In the genomic region with DNA sequence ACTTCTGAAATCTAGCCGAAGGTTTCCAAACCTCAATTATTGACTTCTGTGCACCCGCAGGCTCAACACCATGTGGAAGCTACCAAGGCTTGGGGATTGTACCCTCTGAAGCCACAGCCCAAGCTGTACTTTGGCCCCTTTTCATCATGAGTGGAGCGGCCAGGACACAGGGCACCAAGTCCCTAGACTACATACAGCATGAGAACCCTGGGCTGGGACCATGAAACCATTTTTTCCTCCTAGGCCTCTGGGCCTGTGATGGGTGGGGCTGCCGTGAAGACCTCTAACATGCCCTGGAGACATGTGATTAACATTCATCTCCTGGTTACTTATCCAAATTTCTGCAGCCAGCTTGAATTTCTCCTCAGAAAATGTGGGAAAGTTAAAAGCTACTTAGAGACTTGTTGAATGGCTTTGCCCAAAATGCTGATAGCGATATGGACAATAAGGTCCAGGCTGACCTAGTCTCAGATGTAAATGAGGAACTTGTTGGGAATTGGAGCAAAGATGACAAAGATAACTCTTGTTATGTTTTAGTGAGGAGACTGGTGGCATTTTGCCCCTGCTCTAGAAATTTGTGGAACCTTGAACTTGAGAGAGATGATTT, we compare ENCODE assay signal across 2 cellular contexts.
TF ChIP-seq lines count a peak whose summit lies in the region.

No MANE protein-coding gene starts in this region.

TF ChIP-seq in K562, 482 proteins besides CTCF, POLR2A, EP300 and RAD21 (continues in another document):
- no peak for TF ChIP-seq RBM22 (IDR thresholded peaks at IDR 0.05; ENCODE audit: low read depth, low read length, poor library complexity, severe bottlenecking)
- TF ChIP-seq ZFP36 (IDR thresholded peaks at IDR 0.05; ENCODE audit: low read depth, low read length, partially characterized antibody) = peak; percentile 95
- TF ChIP-seq, protein P1, sequence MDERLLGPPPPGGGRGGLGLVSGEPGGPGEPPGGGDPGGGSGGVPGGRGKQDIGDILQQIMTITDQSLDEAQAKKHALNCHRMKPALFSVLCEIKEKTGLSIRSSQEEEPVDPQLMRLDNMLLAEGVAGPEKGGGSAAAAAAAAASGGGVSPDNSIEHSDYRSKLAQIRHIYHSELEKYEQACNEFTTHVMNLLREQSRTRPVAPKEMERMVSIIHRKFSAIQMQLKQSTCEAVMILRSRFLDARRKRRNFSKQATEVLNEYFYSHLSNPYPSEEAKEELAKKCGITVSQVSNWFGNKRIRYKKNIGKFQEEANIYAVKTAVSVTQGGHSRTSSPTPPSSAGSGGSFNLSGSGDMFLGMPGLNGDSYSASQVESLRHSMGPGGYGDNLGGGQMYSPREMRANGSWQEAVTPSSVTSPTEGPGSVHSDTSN (CRISPR knock-in tag; IDR thresholded peaks at IDR 0.05; ENCODE audit: low read depth) = no peak
- TF ChIP-seq, protein P1 (tag; conservative IDR thresholded peaks at IDR 0.05; ENCODE audit: low read depth) = no peak
- TF ChIP-seq, protein P2, sequence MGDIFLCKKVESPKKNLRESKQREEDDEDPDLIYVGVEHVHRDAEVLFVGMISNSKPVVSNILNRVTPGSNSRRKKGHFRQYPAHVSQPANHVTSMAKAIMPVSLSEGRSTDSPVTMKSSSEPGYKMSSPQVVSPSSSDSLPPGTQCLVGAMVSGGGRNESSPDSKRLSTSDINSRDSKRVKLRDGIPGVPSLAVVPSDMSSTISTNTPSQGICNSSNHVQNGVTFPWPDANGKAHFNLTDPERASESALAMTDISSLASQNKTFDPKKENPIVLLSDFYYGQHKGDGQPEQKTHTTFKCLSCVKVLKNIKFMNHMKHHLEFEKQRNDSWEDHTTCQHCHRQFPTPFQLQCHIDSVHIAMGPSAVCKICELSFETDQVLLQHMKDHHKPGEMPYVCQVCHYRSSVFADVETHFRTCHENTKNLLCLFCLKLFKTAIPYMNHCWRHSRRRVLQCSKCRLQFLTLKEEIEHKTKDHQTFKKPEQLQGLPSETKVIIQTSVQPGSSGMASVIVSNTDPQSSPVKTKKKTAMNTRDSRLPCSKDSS (IDR thresholded peaks at IDR 0.05; ENCODE audit: low read depth, partially characterized antibody) = peak; percentile 56
- no peak for TF ChIP-seq ZNF3 (CRISPR knock-in tag; IDR thresholded peaks at IDR 0.05)
- no peak for TF ChIP-seq C11orf30 (IDR thresholded peaks at IDR 0.05; ENCODE audit: low read depth)
- TF ChIP-seq, protein P3, sequence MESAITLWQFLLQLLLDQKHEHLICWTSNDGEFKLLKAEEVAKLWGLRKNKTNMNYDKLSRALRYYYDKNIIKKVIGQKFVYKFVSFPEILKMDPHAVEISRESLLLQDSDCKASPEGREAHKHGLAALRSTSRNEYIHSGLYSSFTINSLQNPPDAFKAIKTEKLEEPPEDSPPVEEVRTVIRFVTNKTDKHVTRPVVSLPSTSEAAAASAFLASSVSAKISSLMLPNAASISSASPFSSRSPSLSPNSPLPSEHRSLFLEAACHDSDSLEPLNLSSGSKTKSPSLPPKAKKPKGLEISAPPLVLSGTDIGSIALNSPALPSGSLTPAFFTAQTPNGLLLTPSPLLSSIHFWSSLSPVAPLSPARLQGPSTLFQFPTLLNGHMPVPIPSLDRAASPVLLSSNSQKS (CRISPR knock-in tag; IDR thresholded peaks at IDR 0.05) = no peak
- no peak for TF ChIP-seq ZNF780A (CRISPR knock-in tag; IDR thresholded peaks at IDR 0.05)
- TF ChIP-seq KDM1A (IDR thresholded peaks at IDR 0.05) = no peak
- TF ChIP-seq, protein P4, sequence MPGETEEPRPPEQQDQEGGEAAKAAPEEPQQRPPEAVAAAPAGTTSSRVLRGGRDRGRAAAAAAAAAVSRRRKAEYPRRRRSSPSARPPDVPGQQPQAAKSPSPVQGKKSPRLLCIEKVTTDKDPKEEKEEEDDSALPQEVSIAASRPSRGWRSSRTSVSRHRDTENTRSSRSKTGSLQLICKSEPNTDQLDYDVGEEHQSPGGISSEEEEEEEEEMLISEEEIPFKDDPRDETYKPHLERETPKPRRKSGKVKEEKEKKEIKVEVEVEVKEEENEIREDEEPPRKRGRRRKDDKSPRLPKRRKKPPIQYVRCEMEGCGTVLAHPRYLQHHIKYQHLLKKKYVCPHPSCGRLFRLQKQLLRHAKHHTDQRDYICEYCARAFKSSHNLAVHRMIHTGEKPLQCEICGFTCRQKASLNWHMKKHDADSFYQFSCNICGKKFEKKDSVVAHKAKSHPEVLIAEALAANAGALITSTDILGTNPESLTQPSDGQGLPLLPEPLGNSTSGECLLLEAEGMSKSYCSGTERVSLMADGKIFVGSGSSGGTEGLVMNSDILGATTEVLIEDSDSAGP (CRISPR knock-in tag; IDR thresholded peaks at IDR 0.05) = no peak
- no peak for TF ChIP-seq CAMTA2 (CRISPR knock-in tag; conservative IDR thresholded peaks at IDR 0.05)
- TF ChIP-seq CBX3 (IDR thresholded peaks at IDR 0.05; ENCODE audit: borderline replicate concordance in 1 of 2, low read length in 2 of 2) = peak in 1 of 2 experiments; percentile 75; a peak in 2 of 3 replicates
- TF ChIP-seq GTF2E2 (tag; IDR thresholded peaks at IDR 0.05) = no peak
- TF ChIP-seq ZNF143 (CRISPR knock-in tag; IDR thresholded peaks at IDR 0.05) = no peak
- TF ChIP-seq CBX1 (IDR thresholded peaks at IDR 0.05; ENCODE audit: low read depth) = 0 out of 2 replicates have a peak, but pooled peaks have one; percentile 67
- no peak for TF ChIP-seq CBX2 (IDR thresholded peaks at IDR 0.05; ENCODE audit: insufficient read depth, low read length, poor library complexity, severe bottlenecking)
- peak; percentile 83 for TF ChIP-seq TRIM28 (IDR thresholded peaks at IDR 0.05)

TF ChIP-seq in WTC11, 78 proteins besides CTCF, POLR2A, EP300 and RAD21:
- TF ChIP-seq, protein P5, sequence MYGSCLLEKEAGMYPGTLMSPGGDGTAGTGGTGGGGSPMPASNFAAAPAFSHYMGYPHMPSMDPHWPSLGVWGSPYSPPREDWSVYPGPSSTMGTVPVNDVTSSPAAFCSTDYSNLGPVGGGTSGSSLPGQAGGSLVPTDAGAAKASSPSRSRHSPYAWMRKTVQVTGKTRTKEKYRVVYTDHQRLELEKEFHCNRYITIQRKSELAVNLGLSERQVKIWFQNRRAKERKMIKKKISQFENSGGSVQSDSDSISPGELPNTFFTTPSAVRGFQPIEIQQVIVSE (CRISPR knock-in tag; IDR thresholded peaks at IDR 0.05; ENCODE audit: borderline replicate concordance) = no peak
- TF ChIP-seq ZNF423 (CRISPR knock-in tag; IDR thresholded peaks at IDR 0.05) (no peak), PRRX2 (CRISPR knock-in tag; IDR thresholded peaks at IDR 0.05) (no peak), MXD4 (CRISPR knock-in tag; IDR thresholded peaks at IDR 0.05; ENCODE audit: borderline replicate concordance) (no peak), ETV6 (CRISPR knock-in tag; IDR thresholded peaks at IDR 0.05) (no peak)
- TF ChIP-seq, protein P6, sequence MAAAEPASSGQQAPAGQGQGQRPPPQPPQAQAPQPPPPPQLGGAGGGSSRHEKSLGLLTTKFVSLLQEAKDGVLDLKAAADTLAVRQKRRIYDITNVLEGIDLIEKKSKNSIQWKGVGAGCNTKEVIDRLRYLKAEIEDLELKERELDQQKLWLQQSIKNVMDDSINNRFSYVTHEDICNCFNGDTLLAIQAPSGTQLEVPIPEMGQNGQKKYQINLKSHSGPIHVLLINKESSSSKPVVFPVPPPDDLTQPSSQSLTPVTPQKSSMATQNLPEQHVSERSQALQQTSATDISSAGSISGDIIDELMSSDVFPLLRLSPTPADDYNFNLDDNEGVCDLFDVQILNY (CRISPR knock-in tag; IDR thresholded peaks at IDR 0.05) = no peak
- TF ChIP-seq, protein P7, sequence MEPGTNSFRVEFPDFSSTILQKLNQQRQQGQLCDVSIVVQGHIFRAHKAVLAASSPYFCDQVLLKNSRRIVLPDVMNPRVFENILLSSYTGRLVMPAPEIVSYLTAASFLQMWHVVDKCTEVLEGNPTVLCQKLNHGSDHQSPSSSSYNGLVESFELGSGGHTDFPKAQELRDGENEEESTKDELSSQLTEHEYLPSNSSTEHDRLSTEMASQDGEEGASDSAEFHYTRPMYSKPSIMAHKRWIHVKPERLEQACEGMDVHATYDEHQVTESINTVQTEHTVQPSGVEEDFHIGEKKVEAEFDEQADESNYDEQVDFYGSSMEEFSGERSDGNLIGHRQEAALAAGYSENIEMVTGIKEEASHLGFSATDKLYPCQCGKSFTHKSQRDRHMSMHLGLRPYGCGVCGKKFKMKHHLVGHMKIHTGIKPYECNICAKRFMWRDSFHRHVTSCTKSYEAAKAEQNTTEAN (CRISPR knock-in tag; IDR thresholded peaks at IDR 0.05) = no peak
